ENCODE assay signal across 1 cellular context in the genomic region with DNA sequence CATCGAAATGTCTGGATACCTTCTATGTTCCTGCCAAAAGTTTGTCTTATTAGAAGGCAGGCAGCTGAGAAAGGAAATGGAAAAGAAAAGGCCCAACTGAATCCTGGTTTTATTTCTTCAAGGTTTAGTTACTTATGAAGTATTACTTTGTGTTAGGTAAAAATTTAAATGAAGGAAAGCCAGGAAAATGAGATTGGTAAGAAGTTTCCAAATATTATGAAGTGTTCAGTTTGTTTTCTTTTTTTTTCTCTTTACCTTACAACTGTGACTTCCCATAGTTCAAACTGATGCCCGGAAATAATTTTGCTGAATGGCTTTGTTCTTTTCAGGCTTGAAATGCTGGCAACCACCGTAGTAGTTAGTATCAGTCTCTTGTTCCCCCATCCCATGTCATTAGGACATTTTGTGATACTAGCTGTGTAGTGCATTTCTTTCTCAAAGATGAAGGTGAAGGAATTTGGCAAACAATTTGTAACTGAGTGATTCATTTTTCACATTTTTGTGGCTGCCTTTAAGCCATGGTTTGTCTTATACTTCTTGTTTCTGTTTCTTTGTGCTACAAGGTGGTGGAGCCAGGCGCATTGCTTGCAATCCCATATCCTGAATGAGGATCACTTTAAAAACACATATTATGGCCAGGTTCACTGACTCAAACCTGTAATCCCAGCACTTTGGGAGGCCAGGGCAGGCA.
TF ChIP-seq lines count a peak whose summit lies in the region.

No MANE protein-coding gene starts in this region.

TF ChIP-seq in GM23338, 12 proteins besides CTCF, POLR2A, EP300 and RAD21 (continued from another document):
- TF ChIP-seq, protein P1, sequence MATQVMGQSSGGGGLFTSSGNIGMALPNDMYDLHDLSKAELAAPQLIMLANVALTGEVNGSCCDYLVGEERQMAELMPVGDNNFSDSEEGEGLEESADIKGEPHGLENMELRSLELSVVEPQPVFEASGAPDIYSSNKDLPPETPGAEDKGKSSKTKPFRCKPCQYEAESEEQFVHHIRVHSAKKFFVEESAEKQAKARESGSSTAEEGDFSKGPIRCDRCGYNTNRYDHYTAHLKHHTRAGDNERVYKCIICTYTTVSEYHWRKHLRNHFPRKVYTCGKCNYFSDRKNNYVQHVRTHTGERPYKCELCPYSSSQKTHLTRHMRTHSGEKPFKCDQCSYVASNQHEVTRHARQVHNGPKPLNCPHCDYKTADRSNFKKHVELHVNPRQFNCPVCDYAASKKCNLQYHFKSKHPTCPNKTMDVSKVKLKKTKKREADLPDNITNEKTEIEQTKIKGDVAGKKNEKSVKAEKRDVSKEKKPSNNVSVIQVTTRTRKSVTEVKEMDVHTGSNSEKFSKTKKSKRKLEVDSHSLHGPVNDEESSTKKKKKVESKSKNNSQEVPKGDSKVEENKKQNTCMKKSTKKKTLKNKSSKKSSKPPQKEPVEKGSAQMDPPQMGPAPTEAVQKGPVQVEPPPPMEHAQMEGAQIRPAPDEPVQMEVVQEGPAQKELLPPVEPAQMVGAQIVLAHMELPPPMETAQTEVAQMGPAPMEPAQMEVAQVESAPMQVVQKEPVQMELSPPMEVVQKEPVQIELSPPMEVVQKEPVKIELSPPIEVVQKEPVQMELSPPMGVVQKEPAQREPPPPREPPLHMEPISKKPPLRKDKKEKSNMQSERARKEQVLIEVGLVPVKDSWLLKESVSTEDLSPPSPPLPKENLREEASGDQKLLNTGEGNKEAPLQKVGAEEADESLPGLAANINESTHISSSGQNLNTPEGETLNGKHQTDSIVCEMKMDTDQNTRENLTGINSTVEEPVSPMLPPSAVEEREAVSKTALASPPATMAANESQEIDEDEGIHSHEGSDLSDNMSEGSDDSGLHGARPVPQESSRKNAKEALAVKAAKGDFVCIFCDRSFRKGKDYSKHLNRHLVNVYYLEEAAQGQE (IDR thresholded peaks at IDR 0.05; ENCODE audit: unreplicated experiment): no peak
- TF ChIP-seq, protein P2, sequence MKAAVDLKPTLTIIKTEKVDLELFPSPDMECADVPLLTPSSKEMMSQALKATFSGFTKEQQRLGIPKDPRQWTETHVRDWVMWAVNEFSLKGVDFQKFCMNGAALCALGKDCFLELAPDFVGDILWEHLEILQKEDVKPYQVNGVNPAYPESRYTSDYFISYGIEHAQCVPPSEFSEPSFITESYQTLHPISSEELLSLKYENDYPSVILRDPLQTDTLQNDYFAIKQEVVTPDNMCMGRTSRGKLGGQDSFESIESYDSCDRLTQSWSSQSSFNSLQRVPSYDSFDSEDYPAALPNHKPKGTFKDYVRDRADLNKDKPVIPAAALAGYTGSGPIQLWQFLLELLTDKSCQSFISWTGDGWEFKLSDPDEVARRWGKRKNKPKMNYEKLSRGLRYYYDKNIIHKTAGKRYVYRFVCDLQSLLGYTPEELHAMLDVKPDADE (IDR thresholded peaks at IDR 0.05): no peak
- TF ChIP-seq NANOG (IDR thresholded peaks at IDR 0.05; ENCODE audit: borderline replicate concordance) (no peak), EZH2phosphoT487 (IDR thresholded peaks at IDR 0.05; ENCODE audit: unreplicated experiment) (no peak), ZNF331 (CRISPR knock-in tag; IDR thresholded peaks at IDR 0.05; ENCODE audit: low read depth) (no peak), ZNF114 (CRISPR knock-in tag; IDR thresholded peaks at IDR 0.05) (no peak), JUNB (IDR thresholded peaks at IDR 0.05; ENCODE audit: unreplicated experiment) (no peak)
